ENCODE assay signal across 1 cellular context in the genomic region with DNA sequence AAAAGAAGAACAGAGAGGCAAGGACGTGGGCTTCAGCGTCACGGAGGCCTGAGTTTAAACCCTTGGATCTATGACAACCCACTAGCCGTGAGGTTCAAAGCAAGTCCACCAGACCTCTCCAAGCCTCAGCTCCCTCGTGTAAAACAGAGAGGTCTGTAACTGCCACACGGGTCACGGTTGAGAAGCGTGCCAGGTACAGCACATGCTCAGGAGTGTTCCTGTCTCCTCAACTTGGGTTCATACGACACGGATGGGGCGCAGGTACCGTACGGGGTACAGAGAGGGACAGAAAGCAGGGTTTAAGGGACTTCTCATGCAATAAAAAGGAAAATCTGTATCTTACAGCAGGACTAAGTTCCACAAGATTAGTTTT.
TF ChIP-seq lines count a peak whose summit lies in the region.

No MANE protein-coding gene starts in this region.

TF ChIP-seq in GM23338, 12 proteins besides CTCF, POLR2A, EP300 and RAD21 (continued from another document):
- TF ChIP-seq, protein P1, sequence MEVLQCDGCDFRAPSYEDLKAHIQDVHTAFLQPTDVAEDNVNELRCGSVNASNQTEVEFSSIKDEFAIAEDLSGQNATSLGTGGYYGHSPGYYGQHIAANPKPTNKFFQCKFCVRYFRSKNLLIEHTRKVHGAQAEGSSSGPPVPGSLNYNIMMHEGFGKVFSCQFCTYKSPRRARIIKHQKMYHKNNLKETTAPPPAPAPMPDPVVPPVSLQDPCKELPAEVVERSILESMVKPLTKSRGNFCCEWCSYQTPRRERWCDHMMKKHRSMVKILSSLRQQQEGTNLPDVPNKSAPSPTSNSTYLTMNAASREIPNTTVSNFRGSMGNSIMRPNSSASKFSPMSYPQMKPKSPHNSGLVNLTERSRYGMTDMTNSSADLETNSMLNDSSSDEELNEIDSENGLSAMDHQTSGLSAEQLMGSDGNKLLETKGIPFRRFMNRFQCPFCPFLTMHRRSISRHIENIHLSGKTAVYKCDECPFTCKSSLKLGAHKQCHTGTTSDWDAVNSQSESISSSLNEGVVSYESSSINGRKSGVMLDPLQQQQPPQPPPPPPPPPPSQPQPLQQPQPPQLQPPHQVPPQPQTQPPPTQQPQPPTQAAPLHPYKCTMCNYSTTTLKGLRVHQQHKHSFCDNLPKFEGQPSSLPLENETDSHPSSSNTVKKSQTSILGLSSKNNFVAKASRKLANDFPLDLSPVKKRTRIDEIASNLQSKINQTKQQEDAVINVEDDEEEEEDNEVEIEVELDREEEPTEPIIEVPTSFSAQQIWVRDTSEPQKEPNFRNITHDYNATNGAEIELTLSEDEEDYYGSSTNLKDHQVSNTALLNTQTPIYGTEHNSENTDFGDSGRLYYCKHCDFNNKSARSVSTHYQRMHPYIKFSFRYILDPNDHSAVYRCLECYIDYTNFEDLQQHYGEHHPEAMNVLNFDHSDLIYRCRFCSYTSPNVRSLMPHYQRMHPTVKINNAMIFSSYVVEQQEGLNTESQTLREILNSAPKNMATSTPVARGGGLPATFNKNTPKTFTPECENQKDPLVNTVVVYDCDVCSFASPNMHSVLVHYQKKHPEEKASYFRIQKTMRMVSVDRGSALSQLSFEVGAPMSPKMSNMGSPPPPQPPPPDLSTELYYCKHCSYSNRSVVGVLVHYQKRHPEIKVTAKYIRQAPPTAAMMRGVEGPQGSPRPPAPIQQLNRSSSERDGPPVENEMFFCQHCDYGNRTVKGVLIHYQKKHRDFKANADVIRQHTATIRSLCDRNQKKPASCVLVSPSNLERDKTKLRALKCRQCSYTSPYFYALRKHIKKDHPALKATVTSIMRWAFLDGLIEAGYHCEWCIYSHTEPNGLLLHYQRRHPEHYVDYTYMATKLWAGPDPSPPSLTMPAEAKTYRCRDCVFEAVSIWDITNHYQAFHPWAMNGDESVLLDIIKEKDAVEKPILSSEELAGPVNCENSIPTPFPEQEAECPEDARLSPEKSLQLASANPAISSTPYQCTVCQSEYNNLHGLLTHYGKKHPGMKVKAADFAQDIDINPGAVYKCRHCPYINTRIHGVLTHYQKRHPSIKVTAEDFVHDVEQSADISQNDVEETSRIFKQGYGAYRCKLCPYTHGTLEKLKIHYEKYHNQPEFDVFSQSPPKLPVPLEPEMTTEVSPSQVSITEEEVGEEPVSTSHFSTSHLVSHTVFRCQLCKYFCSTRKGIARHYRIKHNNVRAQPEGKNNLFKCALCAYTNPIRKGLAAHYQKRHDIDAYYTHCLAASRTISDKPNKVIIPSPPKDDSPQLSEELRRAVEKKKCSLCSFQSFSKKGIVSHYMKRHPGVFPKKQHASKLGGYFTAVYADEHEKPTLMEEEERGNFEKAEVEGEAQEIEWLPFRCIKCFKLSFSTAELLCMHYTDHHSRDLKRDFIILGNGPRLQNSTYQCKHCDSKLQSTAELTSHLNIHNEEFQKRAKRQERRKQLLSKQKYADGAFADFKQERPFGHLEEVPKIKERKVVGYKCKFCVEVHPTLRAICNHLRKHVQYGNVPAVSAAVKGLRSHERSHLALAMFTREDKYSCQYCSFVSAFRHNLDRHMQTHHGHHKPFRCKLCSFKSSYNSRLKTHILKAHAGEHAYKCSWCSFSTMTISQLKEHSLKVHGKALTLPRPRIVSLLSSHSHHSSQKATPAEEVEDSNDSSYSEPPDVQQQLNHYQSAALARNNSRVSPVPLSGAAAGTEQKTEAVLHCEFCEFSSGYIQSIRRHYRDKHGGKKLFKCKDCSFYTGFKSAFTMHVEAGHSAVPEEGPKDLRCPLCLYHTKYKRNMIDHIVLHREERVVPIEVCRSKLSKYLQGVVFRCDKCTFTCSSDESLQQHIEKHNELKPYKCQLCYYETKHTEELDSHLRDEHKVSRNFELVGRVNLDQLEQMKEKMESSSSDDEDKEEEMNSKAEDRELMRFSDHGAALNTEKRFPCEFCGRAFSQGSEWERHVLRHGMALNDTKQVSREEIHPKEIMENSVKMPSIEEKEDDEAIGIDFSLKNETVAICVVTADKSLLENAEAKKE (CRISPR knock-in tag; IDR thresholded peaks at IDR 0.05), result no peak
- TF ChIP-seq POLR2AphosphoS5 (IDR thresholded peaks at IDR 0.05; ENCODE audit: low read depth), result no peak
- no peak for TF ChIP-seq NANOG (IDR thresholded peaks at IDR 0.05; ENCODE audit: borderline replicate concordance)
- TF ChIP-seq REST (IDR thresholded peaks at IDR 0.05; ENCODE audit: unreplicated experiment), result no peak
- TF ChIP-seq ETS1 (IDR thresholded peaks at IDR 0.05), result no peak
TF ChIP-seq in GM23338: peak in this region for 0.
